ENCODE assay signal across 9 cellular contexts in genomic region chr16:48318630-48319029, GRCh38.
A peak's percentile ranks its signal among the peaks of the same experiment; 100 is the strongest.
DNase-seq lines count a peak whose midpoint lies in the region; ATAC-seq, FAIRE-seq and TF ChIP-seq lines count a peak whose summit lies in the region.
"Had no signal": no experiment of that assay in that cellular context is flagged by ENCODE, and none has a peak within 500 bp of the region (broad histone marks: within the 10 kb centered on the region; RNA-seq: fewer than 3 reads in every experiment).

No MANE protein-coding gene starts in this region.

- no peak overlapping the region for H3K9ac ChIP-seq in endothelial cell of umbilical vein (replicated peaks; ENCODE audit: extremely low read depth, insufficient read depth, low read length)

- DNase-seq in T-helper 1 cell (peak in 3 of 5 donors; percentile 8 to 69 (median 22)), endothelial cell of umbilical vein (ENCODE audit: low read depth, low spot score) (peak; percentile 86), gastrocnemius medialis (no peak), NCI-H226 (no peak), ecto neural progenitor cell (ENCODE audit: low spot score) (no peak)

- intact Hi-C loops in endothelial cell of umbilical vein (cut with micrococcal nuclease) (loop anchor here (1.0 to 5.0 kb wide), 3 partner anchors 41 to 74 kb away; partner anchors contain the start of genes LONP2 and SIAH1), gastrocnemius medialis (cut with DNase I; ENCODE audit: low total_unique reads) (no loop called here)

- CTCF ChIA-PET in endothelial cell of umbilical vein (lab: Charles Lee) = interaction anchor here (0.9 to 2.0 kb wide), 9 partner anchors 10 to 311 kb away, joined by 3 to 14 read pairs (median 3); no protein-coding TSS in a partner anchor

- no peaks in the 10 kb centered on the region for H3K9me1 ChIP-seq in endothelial cell of umbilical vein (replicated peaks; ENCODE audit: control insufficient read depth, extremely low read depth, insufficient read depth, low read length)

- H4K20me1 ChIP-seq in endothelial cell of umbilical vein (replicated peaks; ENCODE audit: control insufficient read depth, extremely low read depth, insufficient read depth, low read length) = no peaks in the 10 kb centered on the region

- dilution Hi-C loops in endothelial cell of umbilical vein (cut with MboI; ENCODE audit: extremely low pct_ligation_motif_present, low sequenced_read_pairs) = no loop called here

- H3K4me3 ChIP-seq in endothelial cell of umbilical vein (replicated peaks in 1 of 3; ENCODE audit: insufficient read depth in 1 of 3, low read depth in 1 of 3, low read length in 3 of 3) = no peak overlapping the region
- H3K4me3 ChIP-seq in gastrocnemius medialis = no peak overlapping the region

- no peak for TF ChIP-seq CTCF in endothelial cell of umbilical vein (IDR thresholded peaks at IDR 0.05; ENCODE audit: extremely low read depth in 1 of 2, insufficient read depth in 1 of 2, low read depth in 1 of 2, low read length in 2 of 2)
- no peak for TF ChIP-seq CTCF in gastrocnemius medialis (IDR thresholded peaks at IDR 0.05 in 4 of 5, conservative IDR thresholded peaks at IDR 0.05 in 1 of 5)

- POLR2A ChIA-PET in endothelial cell of umbilical vein (lab: Charles Lee) = interaction anchor here (0.6 to 0.8 kb wide), 3 partner anchors 30 to 1298 kb away, joined by 3 read pairs; no protein-coding TSS in a partner anchor

- peak overlapping the region; percentile 20 for H3K4me2 ChIP-seq in endothelial cell of umbilical vein (ENCODE audit: insufficient read depth, low read length)

- no peak for TF ChIP-seq POLR2A in endothelial cell of umbilical vein (IDR thresholded peaks at IDR 0.05; ENCODE audit: low read depth, low read length)
- TF ChIP-seq POLR2A in gastrocnemius medialis (IDR thresholded peaks at IDR 0.05) = no peak

- BruUV-seq in endothelial cell of umbilical vein (replicated peaks; lab: Mats Ljungman, UMichigan) = no TSS peak

- H3K9me3 ChIP-seq in endothelial cell of umbilical vein (replicated peaks; ENCODE audit: control insufficient read depth, insufficient read depth, low read length) = no peaks in the 10 kb centered on the region
- H3K9me3 ChIP-seq in gastrocnemius medialis = no peaks in the 10 kb centered on the region

- no peaks in the 10 kb centered on the region for H3K27me3 ChIP-seq in endothelial cell of umbilical vein (ENCODE audit: control insufficient read depth in 2 of 2, insufficient read depth in 2 of 2, low read length in 2 of 2)
- H3K27me3 ChIP-seq in gastrocnemius medialis = no peaks in the 10 kb centered on the region

- peak overlapping the region; percentile 15 for H3K27ac ChIP-seq in endothelial cell of umbilical vein (ENCODE audit: insufficient read depth, low read depth, low read length)
- H3K27ac ChIP-seq in gastrocnemius medialis = peak overlapping the region in 1 of 4 donors; percentile 6

- FAIRE-seq in endothelial cell of umbilical vein (lab: Jason Lieb, UNC) = peak; percentile 88
- FAIRE-seq: keratinocyte had no signal

- in situ Hi-C loops in gastrocnemius medialis (cut with MboI; ENCODE audit: low sequenced_read_pairs in 4 of 4) = no loop called here

- H3K79me2 ChIP-seq in endothelial cell of umbilical vein (ENCODE audit: control insufficient read depth, insufficient read depth, low read length) = no peaks in the 10 kb centered on the region

- H2AFZ ChIP-seq in endothelial cell of umbilical vein (ENCODE audit: low read depth, low read length) = no peak overlapping the region

- H3K36me3 ChIP-seq in endothelial cell of umbilical vein (ENCODE audit: control insufficient read depth in 2 of 2, extremely low read depth in 1 of 2, insufficient read depth in 2 of 2, low read length in 2 of 2) = peaks cover 1 to 2% of the 10 kb centered on the region in 2 experiments
- peaks cover 0 to 7% of the 10 kb centered on the region in 2 donors for H3K36me3 ChIP-seq in gastrocnemius medialis

- ATAC-seq in HG02852 (IDR thresholded peaks at IDR 0.05; ENCODE audit: unreplicated experiment) (peak; percentile 55), gastrocnemius medialis (peak; percentile 55 to 63), GM21528 (IDR thresholded peaks at IDR 0.05; ENCODE audit: low FRiP score, unreplicated experiment) (no peak), GM21447 (IDR thresholded peaks at IDR 0.05; ENCODE audit: unreplicated experiment) (no peak)

- peaks cover 22% of the 10 kb centered on the region for H3K4me1 ChIP-seq in endothelial cell of umbilical vein (ENCODE audit: control insufficient read depth, extremely low read depth, insufficient read depth, low read length)
- H3K4me1 ChIP-seq in gastrocnemius medialis = peaks cover 12 to 23% of the 10 kb centered on the region in 2 donors

TF ChIP-seq in endothelial cell of umbilical vein, 7 proteins besides CTCF, POLR2A, EP300 and RAD21:
- TF ChIP-seq JUN (IDR thresholded peaks at IDR 0.05; ENCODE audit: borderline replicate concordance, insufficient read depth, insufficient read length, low read depth) (no peak), MYC (IDR thresholded peaks at IDR 0.05; ENCODE audit: low read depth, low read length) (no peak), GATA2 (IDR thresholded peaks at IDR 0.05; ENCODE audit: insufficient read depth, insufficient read length, low read depth, low read length) (no peak), EZH2 (IDR thresholded peaks at IDR 0.05; ENCODE audit: borderline replicate concordance, low read depth, low read length, severe bottlenecking) (no peak), POLR2AphosphoS5 (IDR thresholded peaks at IDR 0.05; ENCODE audit: insufficient read depth, low read depth, low read length) (no peak), MAX (IDR thresholded peaks at IDR 0.05; ENCODE audit: insufficient read depth, insufficient read length) (no peak), FOS (IDR thresholded peaks at IDR 0.05; ENCODE audit: borderline replicate concordance, insufficient read depth, low read length) (no peak)

Comparison
In these comparisons a context has a peak if more than half of its experiments do, and no peak if none do; other contexts are left out.
1. ATAC-seq: peak in HG02852 (single experiment) and gastrocnemius medialis (2 of 2); none in GM21528 (single experiment) and GM21447 (single experiment).
2. DNase-seq: peak in T-helper 1 cell (3 of 5) and endothelial cell of umbilical vein (single experiment); none in gastrocnemius medialis (0 of 2), NCI-H226 (single experiment) and ecto neural progenitor cell (single experiment).